Comparison of ENCODE assay signal across 12 cellular contexts in genomic region chrX:75154871-75155270, GRCh38. TPM values are rescaled to one million over a fixed set of nuclear protein-coding genes. Genes with fewer than 3 reads are reported as not detected.
DNase-seq lines count a peak whose midpoint lies in the region; ATAC-seq, FAIRE-seq and TF ChIP-seq lines count a peak whose summit lies in the region.
"Had no signal": no experiment of that assay in that cellular context is flagged by ENCODE, and none has a peak within 500 bp of the region (broad histone marks: within the 10 kb centered on the region; RNA-seq: fewer than 3 reads in every experiment).

No MANE protein-coding gene starts in this region.

- H3K36me3 Mint-ChIP-seq in stimulated activated naive CD8-positive, alpha-beta T cell treated with anti-CD3 and anti-CD28 coated beads, Interleukin-15, Interleukin-2, amounts not matched to agents 100 ng/mL and 50 ng/mL, for 24 hours (ENCODE audit: low read depth) = peaks cover 9% of the 10 kb centered on the region
- H3K36me3 Mint-ChIP-seq in activated CD8-positive, alpha-beta T cell treated with anti-CD3 and anti-CD28 coated beads for 36 hours (ENCODE audit: low read depth) = peaks cover 12% of the 10 kb centered on the region

- TF ChIP-seq POLR2A in thyroid gland (IDR thresholded peaks at IDR 0.05) = no peak

- FAIRE-seq in kidney (lab: Jason Lieb, UNC) = no peak
- FAIRE-seq: H1 had no signal

- no peak for DNase-seq in stimulated activated naive CD8-positive, alpha-beta T cell treated with anti-CD3 and anti-CD28 coated beads, Interleukin-15, Interleukin-2, amounts not matched to agents 100 U/mL and 50 U/mL, for 24 hours
- no peak for DNase-seq in activated CD8-positive, alpha-beta T cell treated with anti-CD3 and anti-CD28 coated beads for 36 hours
- DNase-seq in kidney (no peak), thyroid gland (no peak), NCI-H2171 treated with DMSO at 0.1 percent for 48 hours (lab: John Stamatoyannopoulos, UW) (no peak)
- DNase-seq: amniotic stem cell; NCI-H2227 treated with DMSO at 0.1 percent for 48 hours; stimulated activated CD4-positive, alpha-beta T cell treated with anti-CD3 and anti-CD28 coated beads, Interleukin-1b, Interleukin-23, amount 100 ng/mL, for 48 hours had no signal

- H3K4me3 ChIP-seq in kidney (ENCODE audit: low read length in 2 of 2) (peak overlapping the region; percentile 91 to 96), thyroid gland (replicated peaks in 1 of 3) (no peak overlapping the region)

- peaks cover 75% of the 10 kb centered on the region for H3K4me1 Mint-ChIP-seq in stimulated activated naive CD8-positive, alpha-beta T cell treated with anti-CD3 and anti-CD28 coated beads, Interleukin-15, Interleukin-2, amounts not matched to agents 100 ng/mL and 50 ng/mL, for 24 hours (ENCODE audit: low read depth)
- H3K4me1 Mint-ChIP-seq in activated CD8-positive, alpha-beta T cell treated with anti-CD3 and anti-CD28 coated beads for 36 hours (ENCODE audit: low read depth) = peaks cover 53% of the 10 kb centered on the region

- CTCF ChIA-PET in activated CD8-positive, alpha-beta T cell treated with anti-CD3 and anti-CD28 coated beads for 36 hours (lab: Charles Lee) = no interaction called here

- ATAC-seq in stimulated activated naive CD8-positive, alpha-beta T cell treated with anti-CD3 and anti-CD28 coated beads, Interleukin-15, Interleukin-2, amounts not matched to agents 100 U/mL and 50 U/mL, for 24 hours = no peak
- ATAC-seq in activated CD8-positive, alpha-beta T cell treated with anti-CD3 and anti-CD28 coated beads for 36 hours = no peak
- ATAC-seq in HG03442 (IDR thresholded peaks at IDR 0.05; ENCODE audit: unreplicated experiment) (no peak), GM18873 (IDR thresholded peaks at IDR 0.05; ENCODE audit: low FRiP score, unreplicated experiment) (no peak)

- no peaks in the 10 kb centered on the region for H3K9me3 Mint-ChIP-seq in stimulated activated naive CD8-positive, alpha-beta T cell treated with anti-CD3 and anti-CD28 coated beads, Interleukin-15, Interleukin-2, amounts not matched to agents 100 ng/mL and 50 ng/mL, for 24 hours
- H3K9me3 Mint-ChIP-seq in activated CD8-positive, alpha-beta T cell treated with anti-CD3 and anti-CD28 coated beads for 36 hours = no peaks in the 10 kb centered on the region

- no peaks in the 10 kb centered on the region for H3K36me3 ChIP-seq in kidney (ENCODE audit: control insufficient read depth in 1 of 2, insufficient read depth in 2 of 2, low read length in 2 of 2)
- H3K36me3 ChIP-seq in thyroid gland = no peaks in the 10 kb centered on the region

- H3K9me3 ChIP-seq in kidney (ENCODE audit: control insufficient read depth in 1 of 2, low read length in 2 of 2) = no peaks in the 10 kb centered on the region
- no peaks in the 10 kb centered on the region for H3K9me3 ChIP-seq in thyroid gland

- H3K27ac Mint-ChIP-seq in stimulated activated naive CD8-positive, alpha-beta T cell treated with anti-CD3 and anti-CD28 coated beads, Interleukin-15, Interleukin-2, amounts not matched to agents 100 ng/mL and 50 ng/mL, for 24 hours = no peak overlapping the region
- no peak overlapping the region for H3K27ac Mint-ChIP-seq in activated CD8-positive, alpha-beta T cell treated with anti-CD3 and anti-CD28 coated beads for 36 hours

- no peaks in the 10 kb centered on the region for H3K27me3 ChIP-seq in thyroid gland

- H3K27ac ChIP-seq in kidney (ENCODE audit: low read depth in 2 of 2, low read length in 2 of 2) (no peak overlapping the region), thyroid gland (no peak overlapping the region)

- intact Hi-C loops in activated CD8-positive, alpha-beta T cell treated with anti-CD3 and anti-CD28 coated beads for 36 hours (cut with micrococcal nuclease) = loop anchor here (5.0 kb wide), 1 partner anchor 117 kb away; the partner anchor contains the start of gene UPRT
- intact Hi-C loops in kidney (cut with DNase I) = no loop called here
- intact Hi-C loops in thyroid gland (cut with DNase I) = no loop called here

- TF ChIP-seq CTCF in activated CD8-positive, alpha-beta T cell treated with anti-CD3 and anti-CD28 coated beads for 36 hours (IDR thresholded peaks at IDR 0.05) = no peak
- no peak for TF ChIP-seq CTCF in kidney (IDR thresholded peaks at IDR 0.05; ENCODE audit: borderline replicate concordance, extremely low read depth, insufficient read depth)
- TF ChIP-seq CTCF in thyroid gland (IDR thresholded peaks at IDR 0.05) = no peak

- 62 to 79% methylated on average over 1 of the region's 1 CpG for WGBS in thyroid gland, 2 donors

- H3K4me1 ChIP-seq in kidney (ENCODE audit: control insufficient read depth in 1 of 2, insufficient read depth in 1 of 2, low read depth in 1 of 2, low read length in 2 of 2) (peaks cover 0 to 6% of the 10 kb centered on the region in 2 donors), thyroid gland (peaks cover 0 to 5% of the 10 kb centered on the region in 2 donors)

- H3K9ac ChIP-seq in kidney (ENCODE audit: low read length in 2 of 2) = no peak overlapping the region

- H3K27me3 Mint-ChIP-seq in stimulated activated naive CD8-positive, alpha-beta T cell treated with anti-CD3 and anti-CD28 coated beads, Interleukin-15, Interleukin-2, amounts not matched to agents 100 ng/mL and 50 ng/mL, for 24 hours = no peaks in the 10 kb centered on the region
- no peaks in the 10 kb centered on the region for H3K27me3 Mint-ChIP-seq in activated CD8-positive, alpha-beta T cell treated with anti-CD3 and anti-CD28 coated beads for 36 hours

- H3K4me3 Mint-ChIP-seq in stimulated activated naive CD8-positive, alpha-beta T cell treated with anti-CD3 and anti-CD28 coated beads, Interleukin-15, Interleukin-2, amounts not matched to agents 100 ng/mL and 50 ng/mL, for 24 hours = peak overlapping the region; percentile 88
- H3K4me3 Mint-ChIP-seq in activated CD8-positive, alpha-beta T cell treated with anti-CD3 and anti-CD28 coated beads for 36 hours = peak overlapping the region; percentile 90

- POLR2A ChIA-PET in activated CD8-positive, alpha-beta T cell treated with anti-CD3 and anti-CD28 coated beads for 36 hours (lab: Charles Lee) = no interaction called here

RNA-seq across cellular contexts. Expression of gene ABCB7, which starts 1.2 kb away (rescaled TPM):
- 10 to 100 TPM; 50.5 to 52.0 TPM for total RNA-seq in activated CD8-positive, alpha-beta T cell treated with anti-CD3 and anti-CD28 coated beads for 36 hours
- total RNA-seq in kidney (21.0 TPM), thyroid gland (10 to 100 TPM; 30.8 to 75.6 (median 46.4) TPM)
- polyA plus RNA-seq in kidney (ENCODE audit: insufficient read depth, low read depth, low replicate concordance) = 13.8 TPM

Comparison
In these comparisons a context has a peak if more than half of its experiments do, and no peak if none do; other contexts are left out.
1. H3K4me3 ChIP-seq: peak in kidney (2 of 2); none in thyroid gland (0 of 3).